ENCODE assay signal across 22 cellular contexts in genomic region chr10:62894156-62894555, GRCh38.
"Had no signal": no experiment of that assay in that cellular context is flagged by ENCODE, and none has a peak within 500 bp of the region (broad histone marks: within the 10 kb centered on the region; RNA-seq: fewer than 3 reads in every experiment).

No MANE protein-coding gene starts in this region.

- DNase-seq: Karpas-422, KG1, MM.1S, NCI-H1048, NCI-H1105, NCI-H1417, NCI-H1436 treated with DMSO at 0.1 percent for 48 hours, NCI-H1694, NCI-H187 treated with DMSO at 0.1 percent for 48 hours, NCI-H2029 treated with DMSO at 0.1 percent for 48 hours, NCI-H2171 treated with DMSO at 0.1 percent for 48 hours, NCI-H345, NCI-H446 treated with DMSO at 0.1 percent for 48 hours, NCI-H510A treated with DMSO at 0.1 percent for 48 hours, NCI-H526, NCI-H82, Right ventricle myocardium superior, RPMI8226, SIG-M5 had no signal

- H3K4me1 ChIP-seq: SJSA1 had no signal

- H3K27ac ChIP-seq: HL-60, SJSA1, SK-N-MC had no signal

- H3K36me3 ChIP-seq: SJSA1 had no signal

- H3K27me3 ChIP-seq: SJSA1 had no signal

- H3K9me3 ChIP-seq: SJSA1 had no signal

- H3K4me3 ChIP-seq: SJSA1, SK-N-MC had no signal
